ENCODE assay signal across 8 cellular contexts in genomic region chr16:2458887-2459646, GRCh38. TPM values are rescaled to one million over a fixed set of nuclear protein-coding genes. Genes with fewer than 3 reads are reported as not detected.
A peak's percentile ranks its signal among the peaks of the same experiment; 100 is the strongest.
DNase-seq lines count a peak whose midpoint lies in the region; ATAC-seq and TF ChIP-seq lines count a peak whose summit lies in the region.

No MANE protein-coding gene starts in this region.

- no peaks in the 10 kb centered on the region for H3K9me3 ChIP-seq in SU-DHL-6 (ENCODE audit: insufficient read depth, low read length)
- H3K9me3 ChIP-seq in left ventricle myocardium inferior (replicated peaks) = no peaks in the 10 kb centered on the region
- H3K9me3 ChIP-seq in spleen = no peaks in the 10 kb centered on the region

- H3K4me3 ChIP-seq in SU-DHL-6 (ENCODE audit: insufficient read depth, low read length, poor library complexity, severe bottlenecking) = peak overlapping the region; percentile 63
- peak overlapping the region; percentile 72 for H3K4me3 ChIP-seq in left ventricle myocardium inferior
- peak overlapping the region; percentile 18 to 77 (median 64) for H3K4me3 ChIP-seq in spleen

- no peaks in the 10 kb centered on the region for H3K27me3 ChIP-seq in SU-DHL-6 (ENCODE audit: low read length)
- H3K27me3 ChIP-seq in left ventricle myocardium inferior (ENCODE audit: low read depth) = no peaks in the 10 kb centered on the region
- H3K27me3 ChIP-seq in spleen (replicated peaks in 1 of 7) = no peaks in the 10 kb centered on the region

- H3K9ac ChIP-seq in SU-DHL-6 (ENCODE audit: low read length) = peak overlapping the region; percentile 76

- H3K9me2 ChIP-seq in SU-DHL-6 (replicated peaks; ENCODE audit: insufficient read depth, low read length) = no peaks in the 10 kb centered on the region

- ATAC-seq in HG03460 (IDR thresholded peaks at IDR 0.05; ENCODE audit: unreplicated experiment) (no peak), HG03108 (IDR thresholded peaks at IDR 0.05; ENCODE audit: unreplicated experiment) (no peak)

- TF ChIP-seq CTCF in SU-DHL-6 (IDR thresholded peaks at IDR 0.05; ENCODE audit: insufficient read depth, low read length, poor library complexity, severe bottlenecking) = no peak
- no peak for TF ChIP-seq CTCF in left ventricle myocardium inferior (IDR thresholded peaks at IDR 0.05; ENCODE audit: borderline replicate concordance)
- no peak for TF ChIP-seq CTCF in spleen (IDR thresholded peaks at IDR 0.05 in 8 of 11, conservative IDR thresholded peaks at IDR 0.05 in 3 of 11)

- H3K27ac ChIP-seq in SU-DHL-6 (ENCODE audit: low read depth, low read length) (peak overlapping the region; percentile 67), left ventricle myocardium inferior (replicated peaks) (peak overlapping the region; percentile 58), spleen (peak overlapping the region in 5 of 8 donors; percentile 5 to 62 (median 39))

- H4K20me1 ChIP-seq in SU-DHL-6 (ENCODE audit: low read depth, low read length) = no peaks in the 10 kb centered on the region

- H2AFZ ChIP-seq in SU-DHL-6 (ENCODE audit: low read depth, low read length, severe bottlenecking) = peak overlapping the region; percentile 17

- peaks cover 14% of the 10 kb centered on the region; the same call in 1 of the 2 replicates for H3K79me2 ChIP-seq in SU-DHL-6 (ENCODE audit: insufficient read depth, low read length)

- H3K36me3 ChIP-seq in SU-DHL-6 (ENCODE audit: low read length) = peaks cover 3% of the 10 kb centered on the region; the same call in 1 of the 2 replicates
- H3K36me3 ChIP-seq in left ventricle myocardium inferior = no peaks in the 10 kb centered on the region
- peaks cover 0 to 38% (median 8%) of the 10 kb centered on the region in 6 donors for H3K36me3 ChIP-seq in spleen

- H3K4me2 ChIP-seq in SU-DHL-6 (ENCODE audit: low read depth, low read length, poor library complexity, severe bottlenecking) = peak overlapping the region; percentile 65

- DNase-seq in NCI-H1436 (lab: John Stamatoyannopoulos, UW) = peak; percentile 10
- no peak for DNase-seq in NCI-H1436 treated with DMSO at 0.1 percent for 48 hours (lab: John Stamatoyannopoulos, UW)
- no peak for DNase-seq in left ventricle myocardium inferior
- peak; percentile 79 for DNase-seq in spleen
- DNase-seq in dedifferentiated amniotic fluid mesenchymal stem cell (ENCODE audit: extremely low spot score) = no peak

- H3F3A ChIP-seq in SU-DHL-6 (ENCODE audit: insufficient read depth) = peaks cover 20% of the 10 kb centered on the region

- TF ChIP-seq POLR2A in spleen (IDR thresholded peaks at IDR 0.05) = no peak

- intact Hi-C loops in left ventricle myocardium inferior (cut with micrococcal nuclease) = no loop called here
- intact Hi-C loops in spleen (cut with DNase I; ENCODE audit: low total_unique reads) = no loop called here

- peaks cover 18% of the 10 kb centered on the region for H3K4me1 ChIP-seq in left ventricle myocardium inferior
- peaks cover 0 to 26% (median 18%) of the 10 kb centered on the region in 6 donors for H3K4me1 ChIP-seq in spleen

- 32 to 51% (median 40%) methylated on average over 18 of the region's 18 CpGs for WGBS in spleen, 5 donors

RNA-seq across cellular contexts. Expression of gene TEDC2, which starts 0.8 kb away (rescaled TPM):
- total RNA-seq in left ventricle myocardium inferior (1.3 TPM), spleen (1 to 10 TPM in 5 of 7 donors, under 1 TPM in 2; 0.73 to 2.7 (median 1.4) TPM)
- polyA plus RNA-seq in spleen = 1 to 10 TPM; 1.8 to 2.7 (median 2.5) TPM

RNA-seq across cellular contexts. Expression of gene NTN3, which starts 12.0 kb away (rescaled TPM):
- total RNA-seq in left ventricle myocardium inferior = 0.14 TPM
- total RNA-seq in spleen = under 1 TPM in 3 of 7 donors, not detected in 4; 0.13 to 0.28 (median 0.23) TPM
- under 1 TPM in 2 of 3 donors, not detected in 1; 0.03 to 0.06 TPM for polyA plus RNA-seq in spleen

RNA-seq across cellular contexts. Expression of gene TBC1D24, which starts 15.9 kb away (rescaled TPM):
- total RNA-seq in left ventricle myocardium inferior (11.1 TPM), spleen (10 to 100 TPM in 6 of 7 donors, 1 to 10 TPM in 1; 9.7 to 15.3 (median 12.8) TPM)
- polyA plus RNA-seq in spleen = 1 to 10 TPM; 2.2 to 5.1 (median 2.2) TPM

RNA-seq across cellular contexts. Expression of gene CCNF, which starts 29.8 kb away (rescaled TPM):
- total RNA-seq in left ventricle myocardium inferior = 0.96 TPM
- total RNA-seq in spleen = 10 to 100 TPM in 1 of 7 donors, 1 to 10 TPM in 6; 4.2 to 11.1 (median 7.3) TPM
- 1 to 10 TPM; 1.5 to 2.7 (median 2.6) TPM for polyA plus RNA-seq in spleen

RNA-seq across cellular contexts. Expression of gene ATP6V0C, which starts 54.7 kb away (rescaled TPM):
- 128 TPM for total RNA-seq in left ventricle myocardium inferior
- 100 to 1,000 TPM in 4 of 7 donors, 10 to 100 TPM in 3; 82.3 to 199 (median 156) TPM for total RNA-seq in spleen
- 100 to 1,000 TPM in 1 of 3 donors, 10 to 100 TPM in 2; 64.5 to 125 (median 99.7) TPM for polyA plus RNA-seq in spleen

Comparison
In these comparisons a context has a peak if more than half of its experiments do, and no peak if none do; other contexts are left out.
1. DNase-seq: peak in NCI-H1436 (single experiment) and spleen (single experiment); none in NCI-H1436 treated with DMSO at 0.1 percent for 48 hours (single experiment), left ventricle myocardium inferior (single experiment) and dedifferentiated amniotic fluid mesenchymal stem cell (single experiment).
2. Peak in every context shown above with its lines, with median percentiles within 50 percentile points of each other: H3K27ac ChIP-seq and H3K4me3 ChIP-seq.